ENCODE assay signal across 8 cellular contexts in genomic region chr4:87007345-87008181, GRCh38.
DNase-seq lines count a peak whose midpoint lies in the region; ATAC-seq lines count a peak whose summit lies in the region.

No MANE protein-coding gene starts in this region.

- ATAC-seq in left colon (peak; percentile 19), HG02642 (IDR thresholded peaks at IDR 0.05; ENCODE audit: poor library complexity, unreplicated experiment) (no peak)

- intact Hi-C loops in left colon (cut with DNase I, micrococcal nuclease): loop anchor here in 1 of 2 donors (2.0 kb wide), 1 partner anchor 71 kb away; no protein-coding TSS in a partner anchor

- in situ Hi-C loops in G401 (cut with HindIII; ENCODE audit: low sequenced_read_pairs): no loop called here

- DNase-seq in G401 (ENCODE audit: low spot score) (peak; percentile 76), NCI-H1092 treated with DMSO at 0.1 percent for 48 hours (lab: John Stamatoyannopoulos, UW) (peak; percentile 82), UCSD-AML1 (lab: John Stamatoyannopoulos, UW; ENCODE audit: unreplicated experiment) (peak; percentile 35), cerebellar cortex (ENCODE audit: low spot score) (peak; percentile 69), left colon (peak; percentile 69 to 75), NCI-H2196 treated with DMSO at 0.1 percent for 48 hours (lab: John Stamatoyannopoulos, UW; ENCODE audit: unreplicated experiment) (no peak)
- DNase-seq in stimulated activated CD4-positive, alpha-beta T cell treated with anti-CD3 and anti-CD28 coated beads, Interleukin-1b, Interleukin-23, amount 100 ng/mL, for 48 hours: peak; percentile 40
